ENCODE assay signal across 11 cellular contexts in genomic region chr7:149226840-149227494, GRCh38.
"Had no signal": no experiment of that assay in that cellular context is flagged by ENCODE, and none has a peak within 500 bp of the region (broad histone marks: within the 10 kb centered on the region; RNA-seq: fewer than 3 reads in every experiment).

No MANE protein-coding gene starts in this region.

- H3K9ac ChIP-seq: neural progenitor cell had no signal

- H3K4me1 Mint-ChIP-seq: activated CD4-positive, alpha-beta T cell treated with anti-CD3 and anti-CD28 coated beads, Interleukin-2, amount 10 ng/mL, durations not matched to agents 7 days and 5 days; mesothelial cell of epicardium had no signal

- H3K27me3 ChIP-seq: breast epithelium, dorsolateral prefrontal cortex, gastrocnemius medialis, neural progenitor cell, ovary had no signal

- DNase-seq: activated CD4-positive, alpha-beta T cell treated with anti-CD3 and anti-CD28 coated beads, Interleukin-2, amount 10 ng/mL, durations not matched to agents 7 days and 5 days; activated CD4-positive, CD25-positive, alpha-beta regulatory T cell; activated effector memory CD4-positive, alpha-beta T cell treated with Interleukin-2 at 50 U/mL for 16 hours; dorsolateral prefrontal cortex; gastrocnemius medialis; T-helper 17 cell had no signal

- H3K4me1 ChIP-seq: breast epithelium, gastrocnemius medialis had no signal

- H3K27me3 Mint-ChIP-seq: activated CD4-positive, alpha-beta T cell treated with anti-CD3 and anti-CD28 coated beads, Interleukin-2, amount 10 ng/mL, durations not matched to agents 7 days and 5 days had no signal

- H3K4me3 ChIP-seq: breast epithelium, dorsolateral prefrontal cortex, gastrocnemius medialis, neural progenitor cell, ovary had no signal

- ATAC-seq: gastrocnemius medialis, T-helper 17 cell had no signal

- H3K9me3 ChIP-seq: breast epithelium, gastrocnemius medialis, ovary had no signal

- H3K4me3 Mint-ChIP-seq: activated CD4-positive, alpha-beta T cell treated with anti-CD3 and anti-CD28 coated beads, Interleukin-2, amount 10 ng/mL, durations not matched to agents 7 days and 5 days; mesothelial cell of epicardium; neural progenitor cell; T-helper 17 cell had no signal

- H3K9me3 Mint-ChIP-seq: activated CD4-positive, alpha-beta T cell treated with anti-CD3 and anti-CD28 coated beads, Interleukin-2, amount 10 ng/mL, durations not matched to agents 7 days and 5 days; activated naive CD4-positive, alpha-beta T cell treated with anti-CD3 and anti-CD28 coated beads, Interleukin-2, amount 50 U/mL, for 72 hours; mesothelial cell of epicardium; neural progenitor cell had no signal

- H3K4me2 ChIP-seq: neural progenitor cell had no signal

- H3K27ac Mint-ChIP-seq: activated CD4-positive, alpha-beta T cell treated with anti-CD3 and anti-CD28 coated beads, Interleukin-2, amount 10 ng/mL, durations not matched to agents 7 days and 5 days; mesothelial cell of epicardium; neural progenitor cell; T-helper 17 cell had no signal

- H2AFZ ChIP-seq: neural progenitor cell had no signal

- H3K36me3 ChIP-seq: breast epithelium, neural progenitor cell, ovary had no signal

- H3K27ac ChIP-seq: breast epithelium, dorsolateral prefrontal cortex, gastrocnemius medialis, neural progenitor cell, ovary had no signal
